19 cellular contexts compared by ENCODE assay signal in the genomic region with DNA sequence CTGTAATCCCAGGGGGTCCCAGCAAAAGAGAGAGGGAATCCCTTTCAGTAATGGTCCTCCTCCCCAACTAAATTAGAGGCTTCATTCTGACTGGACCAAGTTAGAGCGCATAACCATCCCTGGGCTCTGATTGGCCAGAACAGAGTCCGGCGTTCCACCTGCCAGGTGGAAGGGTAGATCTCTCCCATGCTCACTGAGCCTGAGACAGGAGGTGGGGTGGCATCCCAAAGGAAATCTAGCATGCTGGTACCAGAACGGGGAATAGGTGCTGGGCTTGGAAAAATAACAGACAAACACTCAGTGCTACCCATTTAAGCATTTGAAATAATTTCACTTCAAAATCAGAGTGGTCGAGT. TPM values are rescaled to one million over a fixed set of nuclear protein-coding genes. Genes with fewer than 3 reads are reported as not detected.
DNase-seq lines count a peak whose midpoint lies in the region; ATAC-seq, FAIRE-seq and TF ChIP-seq lines count a peak whose summit lies in the region.
"Had no signal": no experiment of that assay in that cellular context is flagged by ENCODE, and none has a peak within 500 bp of the region (broad histone marks: within the 10 kb centered on the region; RNA-seq: fewer than 3 reads in every experiment).

No MANE protein-coding gene starts in this region.

- H3K27me3 ChIP-seq in K562 (ENCODE audit: control insufficient read depth in 2 of 2, insufficient read depth in 2 of 2, low read length in 2 of 2), result peaks cover 31 to 46% of the 10 kb centered on the region in 2 experiments

- H2AFZ ChIP-seq in K562 (ENCODE audit: low read depth, low read length), result no peak overlapping the region

- no peak overlapping the region for H3K4me3 Mint-ChIP-seq in T-helper 1 cell treated with Interleukin-12 subunit alpha and Interleukin-12 subunit beta and Interleukin-4 antibody, amounts not matched to agents 30 μg/mL and 1 μg/mL, for 36 hours
- H3K4me3 Mint-ChIP-seq: CD14-positive monocyte had no signal

- peaks cover 11% of the 10 kb centered on the region for H3K36me3 Mint-ChIP-seq in T-helper 1 cell treated with Interleukin-12 subunit alpha and Interleukin-12 subunit beta and Interleukin-4 antibody, amounts not matched to agents 30 μg/mL and 1 μg/mL, for 36 hours (ENCODE audit: low read depth)

- no peaks in the 10 kb centered on the region for H4K20me1 ChIP-seq in K562 (replicated peaks; ENCODE audit: control insufficient read depth, insufficient read depth, low read length)

- in situ Hi-C loops in K562 (cut with MboI), result no loop called here

- no peak for TF ChIP-seq EP300 in K562 (IDR thresholded peaks at IDR 0.05; ENCODE audit: low read length)

- no peak overlapping the region for H3K9ac ChIP-seq in K562 (ENCODE audit: insufficient read depth in 1 of 2, low read depth in 2 of 2, low read length in 2 of 2)

- DNase-seq in T-helper 1 cell, result no peak
- no peak for DNase-seq in K562 (ENCODE audit: extremely low read depth in 1 of 4, low spot score in 3 of 4)
- no peak for DNase-seq in hippocampal formation (lab: John Stamatoyannopoulos, UW)
- no peak for DNase-seq in NCI-H1092 treated with DMSO at 0.1 percent for 48 hours (lab: John Stamatoyannopoulos, UW)
- DNase-seq: activated CD4-positive, alpha-beta T cell treated with anti-CD3 and anti-CD28 coated beads for 4 hours; activated naive CD8-positive, alpha-beta T cell treated with anti-CD3 and anti-CD28 coated beads, Interleukin-2, amount 50 U/mL, for 24 hours; left colon; NCI-H1694; NCI-H446; SHP77; T1000 had no signal

- ATAC-seq in GM19467 (IDR thresholded peaks at IDR 0.05; ENCODE audit: unreplicated experiment) (peak; percentile 15), HG03039 (IDR thresholded peaks at IDR 0.05; ENCODE audit: unreplicated experiment) (peak; percentile 19), K562 (no peak), SK-N-SH treated with all-trans-retinoic acid at 6 μM for 48 hours (no peak)
- ATAC-seq: left colon had no signal

- H3K4me1 Mint-ChIP-seq in T-helper 1 cell treated with Interleukin-12 subunit alpha and Interleukin-12 subunit beta and Interleukin-4 antibody, amounts not matched to agents 30 μg/mL and 1 μg/mL, for 36 hours (ENCODE audit: low read depth), result peaks cover 25% of the 10 kb centered on the region

- no peak overlapping the region for H3K4me2 ChIP-seq in K562 (ENCODE audit: insufficient read depth, low read length)

- no TSS peak for BruUV-seq in K562 (replicated peaks; lab: Mats Ljungman, UMichigan)

- POLR2A ChIA-PET in K562 (lab: Yijun Ruan, JAX), result no interaction called here

- intact Hi-C loops in K562 (cut with micrococcal nuclease), result no loop called here

- H3K36me3 ChIP-seq in K562 (ENCODE audit: control insufficient read depth, insufficient read depth, low read length), result no peaks in the 10 kb centered on the region
- H3K36me3 ChIP-seq: tibial nerve had no signal

- no peak for TF ChIP-seq POLR2A in K562 (conservative IDR thresholded peaks at IDR 0.05)

- FAIRE-seq in K562 (lab: Jason Lieb, UNC), result no peak
- FAIRE-seq: bronchial epithelial cell had no signal

- H3K27me3 Mint-ChIP-seq in T-helper 1 cell treated with Interleukin-12 subunit alpha and Interleukin-12 subunit beta and Interleukin-4 antibody, amounts not matched to agents 30 μg/mL and 1 μg/mL, for 36 hours (ENCODE audit: low read depth), result peaks cover 8% of the 10 kb centered on the region

- peaks cover 22% of the 10 kb centered on the region for H3K9me3 Mint-ChIP-seq in T-helper 1 cell treated with Interleukin-12 subunit alpha and Interleukin-12 subunit beta and Interleukin-4 antibody, amounts not matched to agents 30 μg/mL and 1 μg/mL, for 36 hours

- H3K9me3 ChIP-seq in K562 (replicated peaks; ENCODE audit: control insufficient read depth, insufficient read depth, low read depth, low read length), result peaks cover 7% of the 10 kb centered on the region

- no peak for TF ChIP-seq CTCF in K562 (IDR thresholded peaks at IDR 0.05 in 2 of 3, conservative IDR thresholded peaks at IDR 0.05 in 1 of 3; ENCODE audit: insufficient read depth in 2 of 3, low read depth in 1 of 3, low read length in 3 of 3)

- TF ChIP-seq RAD21 in K562 (CRISPR knock-in tag; conservative IDR thresholded peaks at IDR 0.05 in 1 of 2, IDR thresholded peaks at IDR 0.05 in 1 of 2), result no peak

- H3K79me2 ChIP-seq in K562 (ENCODE audit: control insufficient read depth, insufficient read depth, low read length), result no peaks in the 10 kb centered on the region

- WGBS in K562 (ENCODE audit: insufficient coverage, low coverage, missing lambda C conversion rate), result 0% methylated on average over 5 of the region's 5 CpGs

- H3K4me1 ChIP-seq in K562 (replicated peaks in 1 of 2; ENCODE audit: control insufficient read depth in 2 of 2, insufficient read depth in 2 of 2, low read length in 2 of 2), result peaks cover 0 to 9% of the 10 kb centered on the region in 2 experiments; a peak in 1 of 5 replicates

- peak overlapping the region; percentile 78 for H3K27ac Mint-ChIP-seq in T-helper 1 cell treated with Interleukin-12 subunit alpha and Interleukin-12 subunit beta and Interleukin-4 antibody, amounts not matched to agents 30 μg/mL and 1 μg/mL, for 36 hours

- no peak overlapping the region for H3K4me3 ChIP-seq in K562
- H3K4me3 ChIP-seq: tibial nerve had no signal

- no peaks in the 10 kb centered on the region for H3K9me1 ChIP-seq in K562 (ENCODE audit: control insufficient read depth, insufficient read depth, low read length)

- no peak overlapping the region for H3K27ac ChIP-seq in K562 (ENCODE audit: extremely low read depth, low read depth, low read length)
- H3K27ac ChIP-seq: 22Rv1, tibial nerve had no signal

- CTCF ChIA-PET in K562 (lab: Yijun Ruan, JAX; ENCODE audit: low intra/inter-chr PET ratio), result no interaction called here

TF ChIP-seq in K562, 482 proteins besides CTCF, POLR2A, EP300 and RAD21 (continues in another document):
- TF ChIP-seq NKRF (IDR thresholded peaks at IDR 0.05; ENCODE audit: borderline replicate concordance) (no peak), STAG1 (CRISPR knock-in tag; IDR thresholded peaks at IDR 0.05; ENCODE audit: borderline replicate concordance) (0 out of 2 replicates have a peak, but pooled peaks have one; percentile 4)

TF ChIP-seq in SK-N-SH treated with all-trans-retinoic acid at 6 μM for 48 hours, 23 proteins besides CTCF, POLR2A, EP300 and RAD21 (continues in another document):
- TF ChIP-seq CSDC2 (CRISPR knock-in tag; IDR thresholded peaks at IDR 0.05) (no peak), TSHZ2 (CRISPR knock-in tag; IDR thresholded peaks at IDR 0.05) (no peak), ZFP30 (CRISPR knock-in tag; IDR thresholded peaks at IDR 0.05) (no peak), GLIS3 (CRISPR knock-in tag; IDR thresholded peaks at IDR 0.05) (no peak), PPARA (CRISPR knock-in tag; IDR thresholded peaks at IDR 0.05; ENCODE audit: borderline replicate concordance) (no peak)
- TF ChIP-seq, protein P1, sequence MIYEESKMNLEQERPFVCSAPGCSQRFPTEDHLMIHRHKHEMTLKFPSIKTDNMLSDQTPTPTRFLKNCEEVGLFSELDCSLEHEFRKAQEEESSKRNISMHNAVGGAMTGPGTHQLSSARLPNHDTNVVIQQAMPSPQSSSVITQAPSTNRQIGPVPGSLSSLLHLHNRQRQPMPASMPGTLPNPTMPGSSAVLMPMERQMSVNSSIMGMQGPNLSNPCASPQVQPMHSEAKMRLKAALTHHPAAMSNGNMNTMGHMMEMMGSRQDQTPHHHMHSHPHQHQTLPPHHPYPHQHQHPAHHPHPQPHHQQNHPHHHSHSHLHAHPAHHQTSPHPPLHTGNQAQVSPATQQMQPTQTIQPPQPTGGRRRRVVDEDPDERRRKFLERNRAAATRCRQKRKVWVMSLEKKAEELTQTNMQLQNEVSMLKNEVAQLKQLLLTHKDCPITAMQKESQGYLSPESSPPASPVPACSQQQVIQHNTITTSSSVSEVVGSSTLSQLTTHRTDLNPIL (CRISPR knock-in tag; IDR thresholded peaks at IDR 0.05; ENCODE audit: low read depth), result no peak

RNA-seq across cellular contexts. Expression of gene TSPAN33, which starts 21.0 kb away (rescaled TPM):
- 1.5 and 3.2 TPM in 2 replicates for total RNA-seq in K562 (2011; cell fraction: chromatin; rRNA removed; ENCODE audit: low replicate concordance)
- 1.3 and 3.2 TPM in 2 replicates for total RNA-seq in K562 (2011; cell fraction: nucleolus; rRNA removed)
- 2.9 and 3.9 TPM in 2 replicates for total RNA-seq in K562 (2011; cell fraction: nucleoplasm; rRNA removed)
- 0.20 and 0.23 TPM in 2 replicates for total RNA-seq in K562 (2014; rRNA removed)
- total RNA-seq in K562 (2014; rRNA removed; fragmentation: Illumina TruSeq; extraction: Trizol), result 0.19 and 0.25 TPM in 2 replicates
- not detected in 2 replicates for total RNA-seq in K562 (2015; rRNA removed; fragmentation: Illumina TruSeq; extraction: Trizol)
- total RNA-seq in K562 (2021), result 0.27 and 0.76 TPM in 2 replicates
- polyA plus RNA-seq in K562 (2011; rRNA removed), result 1.2 and 1.5 TPM in 2 replicates
- 1.6 and 1.7 TPM in 2 replicates for polyA plus RNA-seq in K562 (2011; cell fraction: cytosol; rRNA removed)
- polyA plus RNA-seq in K562 (2011; cell fraction: nucleus; rRNA removed), result 1.3 and 1.6 TPM in 2 replicates
- 0.16 and 0.30 TPM in 2 replicates for polyA plus RNA-seq in K562 (2012)
- polyA plus RNA-seq in K562 (2014; fragmentation: Illumina TruSeq; extraction: Trizol), result 0.21 and 0.42 TPM in 2 replicates
- under 1 TPM in 1 of 2 experiments, not detected in 1; 0.03 TPM for polyA plus RNA-seq in K562 (2014; fragmentation: Nextera tagmentation; extraction: Ambion mirVana)
- 0.19 TPM in 1 of 2 replicates, not detected in the other for polyA plus RNA-seq in K562 (2014; rRNA removed)
- 1.1 and 1.6 TPM in 2 replicates for polyA minus RNA-seq in K562 (2011; rRNA and poly(A)+ RNA removed)
- 1.2 and 1.3 TPM in 2 replicates for polyA minus RNA-seq in K562 (2011; cell fraction: cytosol; rRNA and poly(A)+ RNA removed)
- 0.54 and 1.2 TPM in 2 replicates for polyA minus RNA-seq in K562 (2011; cell fraction: nucleus; rRNA and poly(A)+ RNA removed)

Comparison
In these comparisons a context has a peak if more than half of its experiments do, and no peak if none do; other contexts are left out.
1. ATAC-seq: peak in GM19467 (single experiment) and HG03039 (single experiment); none in K562 (single experiment) and SK-N-SH treated with all-trans-retinoic acid at 6 μM for 48 hours (single experiment).